Comparison of ENCODE assay signal across 15 cellular contexts in the genomic region with DNA sequence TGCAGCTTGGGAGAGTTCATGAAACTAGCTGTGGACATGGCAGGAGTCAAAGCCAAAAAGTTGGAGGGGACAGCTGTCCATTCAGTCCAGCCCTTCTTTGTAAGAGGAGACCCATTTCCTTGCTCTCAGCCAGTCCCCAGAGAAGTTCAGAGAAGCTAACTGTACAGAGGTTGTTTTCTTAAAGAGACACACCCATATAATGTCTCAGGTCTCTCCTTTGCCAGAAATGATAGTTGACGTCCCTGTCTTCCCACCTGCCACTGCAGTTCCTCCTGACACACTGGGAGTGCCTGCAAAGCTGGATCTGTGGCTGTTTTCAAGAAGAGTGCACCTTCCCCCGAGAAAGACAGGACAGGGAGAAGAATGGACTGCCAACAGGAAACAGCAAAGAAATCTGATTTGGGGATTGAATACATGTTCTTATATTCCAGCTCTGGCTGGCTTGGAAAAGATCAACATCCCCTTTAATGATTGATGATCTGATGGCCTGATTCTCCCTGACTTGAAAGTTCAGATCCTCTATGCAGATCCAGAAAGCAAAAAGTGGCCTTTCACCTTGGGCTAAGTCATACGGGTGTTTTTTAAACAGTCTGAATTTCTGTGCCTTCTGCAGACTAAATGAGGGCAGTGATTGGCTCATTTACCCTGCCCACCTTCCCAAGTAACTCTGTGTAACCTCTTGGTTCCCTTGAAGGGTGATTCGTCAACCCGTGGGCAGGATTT.
"Had no signal": no experiment of that assay in that cellular context is flagged by ENCODE, and none has a peak within 500 bp of the region (broad histone marks: within the 10 kb centered on the region; RNA-seq: fewer than 3 reads in every experiment).

No MANE protein-coding gene starts in this region.

- H3K4me3 ChIP-seq: ascending aorta, breast epithelium, ovary, spleen, tibial artery had no signal

- H3K9me3 Mint-ChIP-seq: activated B cell treated with CpG ODN at 0.5 μM for 24 hours; activated naive CD4-positive, alpha-beta T cell treated with anti-CD3 and anti-CD28 coated beads, Interleukin-2, amount 10 ng/mL, durations not matched to agents 7 days and 5 days; activated T-cell treated with anti-CD3 and anti-CD28 coated beads, Interleukin-2, amount 50 U/mL, for 24 hours; naive thymus-derived CD4-positive, alpha-beta T cell; stimulated activated naive B cell treated with anti-CD40 and anti-IgM and Interleukin-4, amounts not matched to agents 10 μg/mL and 1 μg/mL and 100 μg/mL, for 72 hours; T-cell had no signal

- H3K4me1 Mint-ChIP-seq: activated B cell treated with CpG ODN at 0.5 μM for 24 hours; activated naive CD4-positive, alpha-beta T cell treated with anti-CD3 and anti-CD28 coated beads, Interleukin-2, amount 10 ng/mL, durations not matched to agents 7 days and 5 days; naive thymus-derived CD4-positive, alpha-beta T cell; stimulated activated naive B cell treated with anti-CD40 and anti-IgM and Interleukin-4, amounts not matched to agents 10 μg/mL and 1 μg/mL and 100 μg/mL, for 72 hours; T-cell had no signal

- H3K27me3 Mint-ChIP-seq: activated B cell treated with CpG ODN at 0.5 μM for 24 hours; activated naive CD4-positive, alpha-beta T cell treated with anti-CD3 and anti-CD28 coated beads, Interleukin-2, amount 10 ng/mL, durations not matched to agents 7 days and 5 days; naive thymus-derived CD4-positive, alpha-beta T cell had no signal

- H3K36me3 Mint-ChIP-seq: activated naive CD4-positive, alpha-beta T cell treated with anti-CD3 and anti-CD28 coated beads, Interleukin-2, amount 10 ng/mL, durations not matched to agents 7 days and 5 days; naive thymus-derived CD4-positive, alpha-beta T cell; stimulated activated naive B cell treated with anti-CD40 and anti-IgM and Interleukin-4, amounts not matched to agents 10 μg/mL and 1 μg/mL and 100 μg/mL, for 72 hours; T-cell had no signal

- H3K27ac Mint-ChIP-seq: activated B cell treated with CpG ODN at 0.5 μM for 24 hours; activated CD8-positive, alpha-beta T cell treated with anti-CD3 and anti-CD28 coated beads, Interleukin-2, amount 10 ng/mL, durations not matched to agents 7 days and 5 days; activated naive CD4-positive, alpha-beta T cell treated with anti-CD3 and anti-CD28 coated beads, Interleukin-2, amount 10 ng/mL, durations not matched to agents 7 days and 5 days; activated T-cell treated with anti-CD3 and anti-CD28 coated beads, Interleukin-2, amount 50 U/mL, for 24 hours; naive thymus-derived CD4-positive, alpha-beta T cell; stimulated activated naive B cell treated with anti-CD40 and anti-IgM and Interleukin-4, amounts not matched to agents 10 μg/mL and 1 μg/mL and 100 μg/mL, for 72 hours; T-cell had no signal

- H3K27ac ChIP-seq: ovary, spleen had no signal

- H3K4me3 Mint-ChIP-seq: activated B cell treated with CpG ODN at 0.5 μM for 24 hours; activated CD8-positive, alpha-beta T cell treated with anti-CD3 and anti-CD28 coated beads, Interleukin-2, amount 10 ng/mL, durations not matched to agents 7 days and 5 days; activated naive CD4-positive, alpha-beta T cell treated with anti-CD3 and anti-CD28 coated beads, Interleukin-2, amount 10 ng/mL, durations not matched to agents 7 days and 5 days; activated T-cell treated with anti-CD3 and anti-CD28 coated beads, Interleukin-2, amount 50 U/mL, for 24 hours; naive thymus-derived CD4-positive, alpha-beta T cell; stimulated activated naive B cell treated with anti-CD40 and anti-IgM and Interleukin-4, amounts not matched to agents 10 μg/mL and 1 μg/mL and 100 μg/mL, for 72 hours; T-cell had no signal

- ATAC-seq: activated CD8-positive, alpha-beta T cell treated with anti-CD3 and anti-CD28 coated beads, Interleukin-2, amount 10 ng/mL, durations not matched to agents 7 days and 5 days; naive thymus-derived CD4-positive, alpha-beta T cell; stimulated activated naive B cell treated with anti-CD40 and anti-IgM and Interleukin-4, amounts not matched to agents 10 μg/mL and 1 μg/mL and 100 μg/mL, for 72 hours; T-cell had no signal

- H3K36me3 ChIP-seq: breast epithelium, ovary, spleen had no signal

- DNase-seq: activated B cell treated with CpG ODN at 0.5 μM for 24 hours; activated CD4-positive, alpha-beta T cell treated with anti-CD3 and anti-CD28 coated beads for 4 hours; activated CD8-positive, alpha-beta T cell treated with anti-CD3 and anti-CD28 coated beads, Interleukin-2, amount 10 ng/mL, durations not matched to agents 7 days and 5 days; activated naive CD4-positive, alpha-beta T cell treated with anti-CD3 and anti-CD28 coated beads, Interleukin-2, amount 10 ng/mL, durations not matched to agents 7 days and 5 days; activated T-cell treated with anti-CD3 and anti-CD28 coated beads, Interleukin-2, amount 50 U/mL, for 24 hours; naive thymus-derived CD4-positive, alpha-beta T cell; ovary; SK-N-SH; spleen; stimulated activated CD4-positive, alpha-beta T cell treated with anti-CD3 and anti-CD28 coated beads, Interleukin-4, amount 100 ng/mL, for 4 hours; stimulated activated naive B cell treated with anti-CD40 and anti-IgM and Interleukin-4, amounts not matched to agents 10 μg/mL and 1 μg/mL and 100 μg/mL, for 72 hours; T-cell; tibial artery had no signal

- H3K9me3 ChIP-seq: ascending aorta, breast epithelium, ovary, SK-N-SH, spleen, tibial artery had no signal

- H3K4me1 ChIP-seq: ascending aorta, breast epithelium, spleen had no signal

- H3K27me3 ChIP-seq: ascending aorta, ovary, spleen, tibial artery had no signal
